Comparison of ENCODE assay signal across 15 cellular contexts in the genomic region with DNA sequence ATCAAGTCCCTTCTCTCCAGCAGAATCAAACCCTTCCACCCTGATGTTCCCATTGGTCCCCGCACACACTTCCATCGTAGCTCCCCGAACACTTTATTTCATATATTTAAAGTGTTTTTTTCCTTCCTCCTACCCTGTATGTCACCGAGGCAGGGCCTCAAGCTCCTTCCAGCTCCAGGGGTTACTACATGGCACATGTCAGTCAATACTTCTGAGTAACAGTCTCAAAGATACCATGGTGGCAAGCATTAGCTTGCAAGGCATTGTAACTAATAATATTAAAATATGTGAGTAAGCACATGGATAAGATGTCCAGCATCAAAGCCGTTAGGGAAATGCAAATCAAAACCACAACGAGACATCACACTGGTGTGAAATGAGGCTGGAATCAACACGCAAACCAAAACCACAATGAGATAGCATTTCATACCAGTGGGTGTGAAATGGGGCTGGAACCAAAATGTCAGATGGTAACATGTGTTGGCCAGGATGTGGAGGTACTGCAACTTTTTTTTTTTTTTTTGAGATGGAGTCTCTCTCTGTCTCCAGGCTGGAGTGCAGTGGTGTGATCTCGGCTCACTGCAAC.
DNase-seq lines count a peak whose midpoint lies in the region; ATAC-seq, FAIRE-seq and TF ChIP-seq lines count a peak whose summit lies in the region.
"Had no signal": no experiment of that assay in that cellular context is flagged by ENCODE, and none has a peak within 500 bp of the region (broad histone marks: within the 10 kb centered on the region; RNA-seq: fewer than 3 reads in every experiment).

No MANE protein-coding gene starts in this region.

- H3K27me3 ChIP-seq in small intestine (ENCODE audit: control insufficient read depth in 2 of 2, insufficient read depth in 2 of 2, low read length in 2 of 2): no peaks in the 10 kb centered on the region
- H3K27me3 ChIP-seq in BE2C: no peaks in the 10 kb centered on the region
- H3K27me3 ChIP-seq: brain microvascular endothelial cell had no signal

- no peaks in the 10 kb centered on the region for H3K9me3 Mint-ChIP-seq in effector memory CD8-positive, alpha-beta T cell

- DNase-seq in AG10803 (ENCODE audit: low read depth): peak; percentile 26
- DNase-seq in OCI-M1 (lab: John Stamatoyannopoulos, UW): peak; percentile 97
- no peak for DNase-seq in effector memory CD8-positive, alpha-beta T cell
- DNase-seq in small intestine: no peak
- no peak for DNase-seq in NCI-H146 (lab: John Stamatoyannopoulos, UW)
- no peak for DNase-seq in BE2C
- DNase-seq: brain microvascular endothelial cell; naive thymus-derived CD4-positive, alpha-beta T cell; NCI-H1694; NCI-H748 treated with DMSO at 0.1 percent for 48 hours; SHP77; stimulated activated CD4-positive, alpha-beta T cell treated with anti-CD3 and anti-CD28 coated beads, Interleukin-4, amount 100 ng/mL, for 24 hours had no signal

- no peaks in the 10 kb centered on the region for H3K36me3 Mint-ChIP-seq in effector memory CD8-positive, alpha-beta T cell (ENCODE audit: insufficient read depth)

- H3K27me3 Mint-ChIP-seq in effector memory CD8-positive, alpha-beta T cell: no peaks in the 10 kb centered on the region
- H3K27me3 Mint-ChIP-seq: naive thymus-derived CD4-positive, alpha-beta T cell had no signal

- ATAC-seq in GM19351 (IDR thresholded peaks at IDR 0.05; ENCODE audit: unreplicated experiment) (peak; percentile 55), HG03571 (IDR thresholded peaks at IDR 0.05; ENCODE audit: unreplicated experiment) (no peak)
- peak; percentile 22 for ATAC-seq in effector memory CD8-positive, alpha-beta T cell (replicated peaks)
- ATAC-seq: naive thymus-derived CD4-positive, alpha-beta T cell had no signal

- H3K4me3 ChIP-seq in AG10803 (ENCODE audit: low read length) (no peak overlapping the region), small intestine (ENCODE audit: low read depth in 1 of 2, low read length in 2 of 2) (no peak overlapping the region), BE2C (ENCODE audit: low read depth, low read length) (no peak overlapping the region)

- TF ChIP-seq CTCF in AG10803 (conservative IDR thresholded peaks at IDR 0.05; ENCODE audit: low read length) (no peak), BE2C (IDR thresholded peaks at IDR 0.05; ENCODE audit: low read depth, low read length) (no peak)

- WGBS in small intestine, 3 donors: 77 to 92% (median 82%) methylated on average over 8 of the region's 8 CpGs

- H3K4me1 ChIP-seq in small intestine (ENCODE audit: control insufficient read depth in 2 of 2, insufficient read depth in 1 of 2, low read depth in 1 of 2, low read length in 1 of 2) (no peaks in the 10 kb centered on the region), BE2C (peaks cover 5% of the 10 kb centered on the region)

- H3K4me1 Mint-ChIP-seq in effector memory CD8-positive, alpha-beta T cell (ENCODE audit: low read depth in 2 of 2): peaks cover 18 to 33% of the 10 kb centered on the region in 2 donors

- H3K9me3 ChIP-seq in small intestine (ENCODE audit: control insufficient read depth, low read depth) (no peaks in the 10 kb centered on the region), BE2C (no peaks in the 10 kb centered on the region)

- H3K36me3 ChIP-seq in small intestine (ENCODE audit: control insufficient read depth in 2 of 2, insufficient read depth in 2 of 2, low read length in 2 of 2): no peaks in the 10 kb centered on the region
- no peaks in the 10 kb centered on the region for H3K36me3 ChIP-seq in BE2C
- H3K36me3 ChIP-seq: brain microvascular endothelial cell had no signal

- no peak for FAIRE-seq in small intestine (lab: Jason Lieb, UNC)
- FAIRE-seq: GM18507 had no signal

- H3K4me3 Mint-ChIP-seq in effector memory CD8-positive, alpha-beta T cell: no peak overlapping the region
- H3K4me3 Mint-ChIP-seq: naive thymus-derived CD4-positive, alpha-beta T cell had no signal

- H3K27ac ChIP-seq in small intestine (ENCODE audit: low read depth in 1 of 2, low read length in 1 of 2): no peak overlapping the region
- H3K27ac ChIP-seq: brain microvascular endothelial cell had no signal

- peak overlapping the region; percentile 1 to 46 for H3K27ac Mint-ChIP-seq in effector memory CD8-positive, alpha-beta T cell

Comparison
In these comparisons a context has a peak if more than half of its experiments do, and no peak if none do; other contexts are left out.
1. DNase-seq: peak in AG10803 (single experiment) and OCI-M1 (single experiment); none in effector memory CD8-positive, alpha-beta T cell (0 of 3), small intestine (single experiment), NCI-H146 (single experiment) and BE2C (single experiment).